19 cellular contexts compared by ENCODE assay signal in the genomic region with DNA sequence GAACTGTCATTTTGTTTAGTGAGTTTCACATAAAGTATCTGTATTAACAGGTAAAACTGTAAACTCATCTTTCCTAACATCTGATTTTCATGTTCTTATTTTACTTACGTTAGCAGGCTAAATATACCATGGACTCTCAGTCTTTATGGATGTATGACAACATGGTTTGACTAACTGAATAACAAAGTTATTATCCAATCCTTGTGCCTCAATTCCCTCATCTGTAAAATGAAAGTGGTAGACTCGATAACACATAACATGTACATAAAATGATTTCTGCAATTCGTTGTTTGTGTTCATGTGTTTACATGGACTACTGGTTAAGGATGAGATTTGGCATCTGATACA. TPM values are rescaled to one million over a fixed set of nuclear protein-coding genes. Genes with fewer than 3 reads are reported as not detected.
DNase-seq lines count a peak whose midpoint lies in the region; ATAC-seq, FAIRE-seq and TF ChIP-seq lines count a peak whose summit lies in the region.
"Had no signal": no experiment of that assay in that cellular context is flagged by ENCODE, and none has a peak within 500 bp of the region (broad histone marks: within the 10 kb centered on the region; RNA-seq: fewer than 3 reads in every experiment).

No MANE protein-coding gene starts in this region.

- H3K9me3 Mint-ChIP-seq in HFFc6: no peaks in the 10 kb centered on the region
- H3K9me3 Mint-ChIP-seq: CD14-positive monocyte; CD4-positive, alpha-beta T cell; CD8-positive, alpha-beta memory T cell had no signal

- no peak for ATAC-seq in GM12878

- RAD21 ChIA-PET in GM12878 (lab: Charles Lee; ENCODE audit: unreplicated experiment): no interaction called here

- POLR2A ChIA-PET in GM12878 (lab: Charles Lee): no interaction called here

- DNase-seq in H54 (ENCODE audit: insufficient read length, low spot score) (no peak), GM12878 (ENCODE audit: low read depth, low spot score) (no peak), DMS153 treated with DMSO at 0.1 percent for 48 hours (lab: John Stamatoyannopoulos, UW; ENCODE audit: unreplicated experiment) (no peak), cerebellar nuclear complex (lab: John Stamatoyannopoulos, UW) (no peak), HFFc6 (no peak), NCI-H226 (no peak)
- DNase-seq: 8988T; CD4-positive, alpha-beta T cell; CD8-positive, alpha-beta memory T cell; DMS 273 treated with DMSO at 0.1 percent for 48 hours; DMS53; DMS79 treated with DMSO at 0.1 percent for 48 hours; GOT3; H7; HCEC 1CT had no signal

- SMC1A ChIA-PET in GM12878 (lab: Charles Lee; ENCODE audit: uncharacterized antibody, unreplicated experiment): no interaction called here

- H3K27me3 ChIP-seq in BLaER1 (no peaks in the 10 kb centered on the region), GM12878 (replicated peaks in 1 of 2; ENCODE audit: control insufficient read depth in 2 of 2, insufficient read depth in 2 of 2, low read length in 1 of 2) (no peaks in the 10 kb centered on the region)

- no peaks in the 10 kb centered on the region for H3K79me2 ChIP-seq in GM12878 (ENCODE audit: control insufficient read depth, insufficient read depth, low read length)

- peaks cover 14% of the 10 kb centered on the region; the same call in 1 of the 2 replicates for H3K4me1 Mint-ChIP-seq in HFFc6 (ENCODE audit: low read depth)
- H3K4me1 Mint-ChIP-seq: CD8-positive, alpha-beta memory T cell had no signal

- no peaks in the 10 kb centered on the region for H3K36me3 Mint-ChIP-seq in HFFc6 (ENCODE audit: low read depth)
- H3K36me3 Mint-ChIP-seq: CD14-positive monocyte; CD8-positive, alpha-beta memory T cell had no signal

- H3K27ac ChIP-seq in BLaER1: no peak overlapping the region
- no peak overlapping the region for H3K27ac ChIP-seq in GM12878 (ENCODE audit: control insufficient read depth, insufficient read depth)

- peaks cover 25% of the 10 kb centered on the region for H3K4me1 ChIP-seq in BLaER1
- peaks cover 6% of the 10 kb centered on the region; the same call in 1 of the 2 replicates for H3K4me1 ChIP-seq in GM12878 (ENCODE audit: control insufficient read depth, insufficient read depth, low read length)

- 47% methylated on average over 3 of the region's 3 CpGs for WGBS in GM12878 (ENCODE audit: insufficient coverage, insufficient replicate concordance, low lambda C conversion rate, missing lambda C conversion rate)

- no peak overlapping the region for H2AFZ ChIP-seq in GM12878 (ENCODE audit: control insufficient read depth, low read depth, low read length)

- H3K27ac Mint-ChIP-seq in HFFc6: no peak overlapping the region
- H3K27ac Mint-ChIP-seq: CD14-positive monocyte; CD4-positive, alpha-beta T cell; CD8-positive, alpha-beta memory T cell had no signal

- CTCF ChIA-PET in GM12878 (lab: Yijun Ruan, JAX): interaction anchor here (0.8 to 1.8 kb wide), 2 partner anchors 8 to 9 kb away, joined by 3 to 5 read pairs; partner anchors contain the start of gene PCTP

- no TSS peak for BruUV-seq in GM12878 (replicated peaks; lab: Mats Ljungman, UMichigan)

- intact Hi-C loops in GM12878 (cut with micrococcal nuclease; ENCODE audit: unreplicated experiment): no loop called here

- no peaks in the 10 kb centered on the region for H3K36me3 ChIP-seq in BLaER1
- no peaks in the 10 kb centered on the region for H3K36me3 ChIP-seq in GM12878 (ENCODE audit: control insufficient read depth in 2 of 2, insufficient read depth in 2 of 2, low read length in 1 of 2)

- no peak overlapping the region for H3K4me3 Mint-ChIP-seq in HFFc6
- H3K4me3 Mint-ChIP-seq: CD14-positive monocyte; CD4-positive, alpha-beta T cell; CD8-positive, alpha-beta memory T cell had no signal

- TF ChIP-seq RAD21 in GM12878 (IDR thresholded peaks at IDR 0.05; ENCODE audit: insufficient read depth, low read depth, low read length): no peak

- no peak for TF ChIP-seq POLR2A in H54 (IDR thresholded peaks at IDR 0.05; ENCODE audit: low read depth, low read length)
- no peak for TF ChIP-seq POLR2A in GM12878 (IDR thresholded peaks at IDR 0.05; ENCODE audit: low read depth, low read length)

- in situ Hi-C loops in GM12878 (cut with MboI): no loop called here

- peak; percentile 27 for FAIRE-seq in H54 (lab: Jason Lieb, UNC)
- peak; percentile 35 for FAIRE-seq in GM12878 (lab: Jason Lieb, UNC)
- FAIRE-seq: D721Med had no signal

- H4K20me1 ChIP-seq in BLaER1: no peaks in the 10 kb centered on the region
- no peaks in the 10 kb centered on the region for H4K20me1 ChIP-seq in GM12878 (ENCODE audit: control insufficient read depth, insufficient read depth)

- H3K9me3 ChIP-seq in BLaER1: no peaks in the 10 kb centered on the region
- no peaks in the 10 kb centered on the region for H3K9me3 ChIP-seq in GM12878 (replicated peaks; ENCODE audit: control insufficient read depth, insufficient read depth, low read length)

- H3K4me2 ChIP-seq in BLaER1 (0 out of 2 replicates have a peak overlapping the region, but pooled peaks have one; percentile 34), GM12878 (ENCODE audit: control insufficient read depth, insufficient read depth) (no peak overlapping the region)

- TF ChIP-seq EP300 in GM12878 (IDR thresholded peaks at IDR 0.05; ENCODE audit: borderline replicate concordance in 1 of 2, control insufficient read depth in 1 of 2, low read depth in 2 of 2, low read length in 2 of 2): no peak

- H3K9ac ChIP-seq in BLaER1 (no peak overlapping the region), GM12878 (ENCODE audit: control insufficient read depth, insufficient read depth, low read length) (no peak overlapping the region)

- no peak overlapping the region for H3K4me3 ChIP-seq in BLaER1
- no peak overlapping the region for H3K4me3 ChIP-seq in GM12878

- peaks cover 10% of the 10 kb centered on the region; the same call in 1 of the 2 replicates for H3K27me3 Mint-ChIP-seq in HFFc6 (ENCODE audit: insufficient read depth)

- TF ChIP-seq CTCF in GM12878 (IDR thresholded peaks at IDR 0.05 in 2 of 3, conservative IDR thresholded peaks at IDR 0.05 in 1 of 3; ENCODE audit: control insufficient read depth in 2 of 3, extremely low read depth in 1 of 3, insufficient read depth in 1 of 3, low read depth in 3 of 3, low read length in 3 of 3) (no peak), HFFc6 (IDR thresholded peaks at IDR 0.05) (no peak)

TF ChIP-seq in GM12878, 131 proteins besides CTCF, POLR2A, EP300 and RAD21 (continues in another document):
- TF ChIP-seq IRF5 (IDR thresholded peaks at IDR 0.05; ENCODE audit: borderline replicate concordance) (no peak), DPF2 (IDR thresholded peaks at IDR 0.05) (no peak), PAX8 (IDR thresholded peaks at IDR 0.05) (no peak), BACH1 (IDR thresholded peaks at IDR 0.05; ENCODE audit: borderline replicate concordance) (no peak)

RNA-seq across cellular contexts. Expression of gene PCTP, which starts 9.5 kb away (rescaled TPM):
- 5.0 and 5.4 TPM in 2 replicates for total RNA-seq in GM12878 (2013; cell fraction: nucleolus; rRNA removed)
- total RNA-seq in GM12878 (2014; rRNA removed) (3.2 and 4.1 TPM in 2 replicates), GM12878 (2014; rRNA removed; fragmentation: Illumina TruSeq; extraction: Trizol) (5.4 and 5.6 TPM in 2 replicates), GM12878 (2021) (3.7 and 5.1 TPM in 2 replicates)
- polyA plus RNA-seq in GM12878 (2011; ENCODE audit: low read depth): 9.2 TPM
- polyA plus RNA-seq in GM12878 (2011; rRNA removed) (26.8 and 32.2 TPM in 2 replicates), GM12878 (2014; fragmentation: Illumina TruSeq; extraction: Trizol) (6.5 and 7.7 TPM in 2 replicates), GM12878 (2014; fragmentation: Nextera tagmentation; extraction: Ambion mirVana) (1 to 10 TPM; 1.4 to 2.5 TPM), GM12878 (2014; rRNA removed) (3.9 and 6.1 TPM in 2 replicates), GM12878 (2016; fragmentation: Nextera tagmentation; extraction: Ambion mirVana) (1 to 10 TPM; 2.5 to 3.6 TPM)
- polyA plus RNA-seq in GM12878 (2011; cell fraction: cytosol; rRNA removed): 19.4 and 21.2 TPM in 2 replicates
- 10.2 and 10.7 TPM in 2 replicates for polyA plus RNA-seq in GM12878 (2011; cell fraction: nucleus; rRNA removed)
- 8.6 and 10.8 TPM in 2 replicates for polyA plus RNA-seq in GM12878 (2012)
- 17.1 and 19.2 TPM in 2 replicates for polyA minus RNA-seq in GM12878 (2011; rRNA and poly(A)+ RNA removed)
- polyA minus RNA-seq in GM12878 (2011; cell fraction: cytosol; rRNA and poly(A)+ RNA removed): 4.7 and 5.6 TPM in 2 replicates
- 5.2 and 5.5 TPM in 2 replicates for polyA minus RNA-seq in GM12878 (2011; cell fraction: nucleus; rRNA and poly(A)+ RNA removed)
- 10 to 100 TPM in 4 of 6 experiments, 1 to 10 TPM in 2; 9.7 to 13.5 (median 11.2) TPM for total RNA-seq in HFFc6 (2021; fragmentation: NEBNext Ultra II Directional; extraction: Animal tissue kit (Norgen Biotek cat#: 25700))

RNA-seq across cellular contexts. Expression of gene TMEM100, which starts 18.7 kb away (rescaled TPM):
- total RNA-seq in GM12878 (2013; cell fraction: nucleolus; rRNA removed): not detected in 2 replicates
- total RNA-seq in GM12878 (2014; rRNA removed) (not detected in 2 replicates), GM12878 (2014; rRNA removed; fragmentation: Illumina TruSeq; extraction: Trizol) (not detected in 2 replicates), GM12878 (2021) (not detected in 2 replicates)
- not detected for polyA plus RNA-seq in GM12878 (2011; ENCODE audit: low read depth)
- polyA plus RNA-seq in GM12878 (2011; rRNA removed) (not detected in 2 replicates), GM12878 (2014; fragmentation: Illumina TruSeq; extraction: Trizol) (not detected in 2 replicates), GM12878 (2014; fragmentation: Nextera tagmentation; extraction: Ambion mirVana) (not detected), GM12878 (2014; rRNA removed) (not detected in 2 replicates), GM12878 (2016; fragmentation: Nextera tagmentation; extraction: Ambion mirVana) (not detected)
- not detected in 2 replicates for polyA plus RNA-seq in GM12878 (2011; cell fraction: cytosol; rRNA removed)
- polyA plus RNA-seq in GM12878 (2011; cell fraction: nucleus; rRNA removed): not detected in 2 replicates
- 0.08 TPM in 2 replicates for polyA plus RNA-seq in GM12878 (2012)
- polyA minus RNA-seq in GM12878 (2011; rRNA and poly(A)+ RNA removed): not detected in 2 replicates
- polyA minus RNA-seq in GM12878 (2011; cell fraction: cytosol; rRNA and poly(A)+ RNA removed): not detected in 2 replicates
- not detected in 2 replicates for polyA minus RNA-seq in GM12878 (2011; cell fraction: nucleus; rRNA and poly(A)+ RNA removed)
- under 1 TPM in 2 of 6 experiments, not detected in 4; 0.18 to 0.26 TPM for total RNA-seq in HFFc6 (2021; fragmentation: NEBNext Ultra II Directional; extraction: Animal tissue kit (Norgen Biotek cat#: 25700))
- total RNA-seq: CD4-positive, alpha-beta T cell; CD8-positive, alpha-beta memory T cell; G401 had no signal
- polyA plus RNA-seq: CD14-positive monocyte; CD8-positive, alpha-beta memory T cell had no signal
